In genomic region chr13:40158218-40158617, GRCh38 we compare ENCODE assay signal across 22 cellular contexts.
DNase-seq lines count a peak whose midpoint lies in the region; ATAC-seq and TF ChIP-seq lines count a peak whose summit lies in the region.
"Had no signal": no experiment of that assay in that cellular context is flagged by ENCODE, and none has a peak within 500 bp of the region (broad histone marks: within the 10 kb centered on the region; RNA-seq: fewer than 3 reads in every experiment).

No MANE protein-coding gene starts in this region.

- intact Hi-C loops in activated B cell treated with CpG ODN at 0.5 μM for 24 hours (cut with micrococcal nuclease): loop anchor here (5.0 kb wide), 1 partner anchor 56 kb away; no protein-coding TSS in a partner anchor

- H3K27ac Mint-ChIP-seq in activated B cell treated with CpG ODN at 0.5 μM for 24 hours: no peak overlapping the region
- H3K27ac Mint-ChIP-seq: activated naive CD8-positive, alpha-beta T cell; B cell; memory B cell had no signal

- no peaks in the 10 kb centered on the region for H3K27me3 ChIP-seq in foreskin keratinocyte

- DNase-seq in A172 (ENCODE audit: low spot score) (peak; percentile 14), EH (ENCODE audit: low read depth) (peak; percentile 40), activated B cell treated with CpG ODN at 0.5 μM for 24 hours (no peak), foreskin keratinocyte (peak in 1 of 2 donors; percentile 73), GM19240 (ENCODE audit: insufficient read length, low spot score) (no peak)
- no peak for DNase-seq in central memory CD4-positive, alpha-beta T cell
- DNase-seq: cerebellar nuclear complex; effector memory CD4-positive, alpha-beta T cell; Kasumi-1; kidney; naive thymus-derived CD8-positive, alpha-beta T cell; NCI-H1105 treated with DMSO at 0.1 percent for 48 hours; NCI-H2171 treated with DMSO at 0.1 percent for 48 hours; NCI-H774; stimulated activated CD4-positive, alpha-beta T cell treated with anti-CD3 and anti-CD28 coated beads, Interleukin-4, amount 100 ng/mL, for 1 hour had no signal

- H3K4me3 Mint-ChIP-seq in activated B cell treated with CpG ODN at 0.5 μM for 24 hours: no peak overlapping the region
- H3K4me3 Mint-ChIP-seq: activated naive CD8-positive, alpha-beta T cell; B cell; memory B cell; naive thymus-derived CD8-positive, alpha-beta T cell had no signal

- no peaks in the 10 kb centered on the region for H3K36me3 Mint-ChIP-seq in activated B cell treated with CpG ODN at 0.5 μM for 24 hours (ENCODE audit: low read depth)
- H3K36me3 Mint-ChIP-seq: activated naive CD8-positive, alpha-beta T cell; memory B cell; naive thymus-derived CD8-positive, alpha-beta T cell had no signal

- no peak overlapping the region for H3K27ac ChIP-seq in foreskin keratinocyte
- H3K27ac ChIP-seq: hepatocyte, parathyroid adenoma, skin epidermis had no signal

- no peaks in the 10 kb centered on the region for H3K4me1 ChIP-seq in foreskin keratinocyte
- H3K4me1 ChIP-seq: parathyroid adenoma had no signal

- CTCF ChIA-PET in activated B cell treated with CpG ODN at 0.5 μM for 24 hours (lab: Charles Lee): no interaction called here

- peaks cover 17% of the 10 kb centered on the region for H3K4me1 Mint-ChIP-seq in activated B cell treated with CpG ODN at 0.5 μM for 24 hours

- no peaks in the 10 kb centered on the region for H3K9me3 Mint-ChIP-seq in activated B cell treated with CpG ODN at 0.5 μM for 24 hours
- H3K9me3 Mint-ChIP-seq: memory B cell; naive thymus-derived CD8-positive, alpha-beta T cell had no signal

- ATAC-seq in activated B cell treated with CpG ODN at 0.5 μM for 24 hours (ENCODE audit: low read depth): peak; percentile 45
- ATAC-seq in foreskin keratinocyte: peak; percentile 89
- no peak for ATAC-seq in HG03378 (IDR thresholded peaks at IDR 0.05; ENCODE audit: unreplicated experiment)
- ATAC-seq: naive thymus-derived CD8-positive, alpha-beta T cell had no signal

- H3K27me3 Mint-ChIP-seq in activated B cell treated with CpG ODN at 0.5 μM for 24 hours: no peaks in the 10 kb centered on the region
- H3K27me3 Mint-ChIP-seq: activated naive CD8-positive, alpha-beta T cell; B cell; memory B cell; naive thymus-derived CD8-positive, alpha-beta T cell had no signal

- TF ChIP-seq CTCF in activated B cell treated with CpG ODN at 0.5 μM for 24 hours (IDR thresholded peaks at IDR 0.05): no peak
- no peak for TF ChIP-seq CTCF in foreskin keratinocyte (conservative IDR thresholded peaks at IDR 0.05)

- POLR2A ChIA-PET in activated B cell treated with CpG ODN at 0.5 μM for 24 hours (lab: Charles Lee): no interaction called here

Comparison
In these comparisons a context has a peak if more than half of its experiments do, and no peak if none do; other contexts are left out.
1. DNase-seq: peak in A172 (single experiment) and EH (single experiment); none in activated B cell treated with CpG ODN at 0.5 μM for 24 hours (single experiment), central memory CD4-positive, alpha-beta T cell (single experiment) and GM19240 (single experiment).